Comparison of ENCODE assay signal across 14 cellular contexts in the genomic region with DNA sequence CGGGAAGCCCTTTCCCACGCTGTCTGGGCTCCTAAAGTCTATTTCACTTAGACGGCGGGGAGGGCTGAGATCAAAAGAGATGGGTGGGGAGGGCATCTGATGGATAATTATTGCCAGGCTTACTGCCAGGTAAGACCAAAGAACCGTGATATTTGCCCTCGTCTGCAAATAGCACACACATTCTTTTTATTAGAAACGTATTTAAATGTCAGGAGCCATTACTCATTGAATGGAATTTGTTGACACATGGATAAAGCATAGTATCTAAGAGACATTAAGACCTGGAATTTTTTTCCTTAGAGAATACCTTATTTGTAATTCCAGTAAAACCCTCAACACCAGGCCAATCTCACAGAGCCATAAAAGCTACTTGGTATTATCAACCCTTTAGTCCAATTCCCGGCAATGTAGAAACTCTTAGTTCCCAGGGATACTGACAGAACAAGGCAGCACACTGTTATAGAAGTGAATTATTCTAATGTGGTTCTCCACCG. TPM values are rescaled to one million over a fixed set of nuclear protein-coding genes. Genes with fewer than 3 reads are reported as not detected.
A peak's percentile ranks its signal among the peaks of the same experiment; 100 is the strongest.
DNase-seq lines count a peak whose midpoint lies in the region; ATAC-seq and TF ChIP-seq lines count a peak whose summit lies in the region.
"Had no signal": no experiment of that assay in that cellular context is flagged by ENCODE, and none has a peak within 500 bp of the region (broad histone marks: within the 10 kb centered on the region; RNA-seq: fewer than 3 reads in every experiment).

No MANE protein-coding gene starts in this region.

- H3K27me3 ChIP-seq in PC-9 (ENCODE audit: insufficient read depth, low read depth) = no peaks in the 10 kb centered on the region

- H3K36me3 ChIP-seq in PC-9 (ENCODE audit: low read depth) = no peaks in the 10 kb centered on the region

- no peak overlapping the region for H3K27ac ChIP-seq in PC-9

- H3K27me3 Mint-ChIP-seq in central memory CD8-positive, alpha-beta T cell = no peaks in the 10 kb centered on the region
- H3K27me3 Mint-ChIP-seq in T-cell = no peaks in the 10 kb centered on the region
- H3K27me3 Mint-ChIP-seq in stimulated activated naive CD8-positive, alpha-beta T cell treated with anti-CD3 and anti-CD28 coated beads, Interleukin-15, amount 100 ng/mL, for 72 hours = no peaks in the 10 kb centered on the region
- H3K27me3 Mint-ChIP-seq: stimulated activated memory B cell treated with anti-CD40 and anti-IgM and Interleukin-4, amounts not matched to agents 10 μg/mL and 1 μg/mL and 100 μg/mL, for 72 hours had no signal

- H3K9me3 Mint-ChIP-seq in central memory CD8-positive, alpha-beta T cell = no peaks in the 10 kb centered on the region
- no peaks in the 10 kb centered on the region for H3K9me3 Mint-ChIP-seq in T-cell
- no peaks in the 10 kb centered on the region for H3K9me3 Mint-ChIP-seq in stimulated activated naive CD8-positive, alpha-beta T cell treated with anti-CD3 and anti-CD28 coated beads, Interleukin-15, amount 100 ng/mL, for 72 hours
- H3K9me3 Mint-ChIP-seq: natural killer cell; stimulated activated memory B cell treated with anti-CD40 and anti-IgM and Interleukin-4, amounts not matched to agents 10 μg/mL and 1 μg/mL and 100 μg/mL, for 72 hours had no signal

- no peaks in the 10 kb centered on the region for H3F3A ChIP-seq in PC-9 (ENCODE audit: insufficient read depth, low read depth)

- CTCF ChIA-PET in T-cell (lab: Charles Lee) (no interaction called here), PC-9 (lab: Charles Lee) (no interaction called here)

- H4K20me1 ChIP-seq in PC-9 (ENCODE audit: insufficient read depth) = peaks cover 23% of the 10 kb centered on the region

- no peaks in the 10 kb centered on the region for H3K4me1 ChIP-seq in PC-9 (replicated peaks; ENCODE audit: insufficient read depth)

- intact Hi-C loops in PC-9 (cut with micrococcal nuclease; ENCODE audit: unreplicated experiment) = no loop called here

- no peak for TF ChIP-seq CTCF in omental fat pad (IDR thresholded peaks at IDR 0.05)
- TF ChIP-seq CTCF in PC-9 (conservative IDR thresholded peaks at IDR 0.05) = no peak

- H3K79me2 ChIP-seq in PC-9 (ENCODE audit: low read depth) = peaks cover 10% of the 10 kb centered on the region

- H3K27ac Mint-ChIP-seq in central memory CD8-positive, alpha-beta T cell (ENCODE audit: low read depth) = peak overlapping the region; percentile 69
- no peak overlapping the region for H3K27ac Mint-ChIP-seq in T-cell
- H3K27ac Mint-ChIP-seq in stimulated activated naive CD8-positive, alpha-beta T cell treated with anti-CD3 and anti-CD28 coated beads, Interleukin-15, amount 100 ng/mL, for 72 hours = peak overlapping the region in 1 of 2 donors; percentile 57
- H3K27ac Mint-ChIP-seq: natural killer cell; stimulated activated memory B cell treated with anti-CD40 and anti-IgM and Interleukin-4, amounts not matched to agents 10 μg/mL and 1 μg/mL and 100 μg/mL, for 72 hours had no signal

- H2AFZ ChIP-seq in PC-9 = no peak overlapping the region

- POLR2A ChIA-PET in T-cell (lab: Charles Lee) (no interaction called here), PC-9 (lab: Charles Lee; ENCODE audit: unreplicated experiment) (no interaction called here)

- no peak overlapping the region for H3K4me3 ChIP-seq in PC-9

- no TSS peak for BruUV-seq in PC-9 (replicated peaks; lab: Mats Ljungman, UMichigan)

- no peaks in the 10 kb centered on the region for H3K9me2 ChIP-seq in PC-9 (ENCODE audit: insufficient read depth)

- no peak overlapping the region for H3K4me2 ChIP-seq in PC-9

- no peaks in the 10 kb centered on the region for H3K9me3 ChIP-seq in PC-9 (ENCODE audit: insufficient read depth, low read depth)

- no peak overlapping the region for H3K4me3 Mint-ChIP-seq in central memory CD8-positive, alpha-beta T cell
- H3K4me3 Mint-ChIP-seq in T-cell = no peak overlapping the region
- H3K4me3 Mint-ChIP-seq in stimulated activated naive CD8-positive, alpha-beta T cell treated with anti-CD3 and anti-CD28 coated beads, Interleukin-15, amount 100 ng/mL, for 72 hours = no peak overlapping the region
- H3K4me3 Mint-ChIP-seq: natural killer cell; stimulated activated memory B cell treated with anti-CD40 and anti-IgM and Interleukin-4, amounts not matched to agents 10 μg/mL and 1 μg/mL and 100 μg/mL, for 72 hours had no signal

- peaks cover 40% of the 10 kb centered on the region for H3K36me3 Mint-ChIP-seq in central memory CD8-positive, alpha-beta T cell (ENCODE audit: insufficient read depth)
- H3K36me3 Mint-ChIP-seq in T-cell = peaks cover 68% of the 10 kb centered on the region

- peaks cover 7% of the 10 kb centered on the region for H3K4me1 Mint-ChIP-seq in central memory CD8-positive, alpha-beta T cell
- H3K4me1 Mint-ChIP-seq in T-cell = peaks cover 2 to 9% (median 4%) of the 10 kb centered on the region in 3 donors
- H3K4me1 Mint-ChIP-seq in stimulated activated naive CD8-positive, alpha-beta T cell treated with anti-CD3 and anti-CD28 coated beads, Interleukin-15, amount 100 ng/mL, for 72 hours = peaks cover 14% of the 10 kb centered on the region

- DNase-seq in COLO829 (ENCODE audit: low spot score) = peak; percentile 79
- peak; percentile 72 for DNase-seq in NCI-H146 (lab: John Stamatoyannopoulos, UW)
- DNase-seq in central memory CD8-positive, alpha-beta T cell (ENCODE audit: low spot score in 2 of 2) = no peak
- no peak for DNase-seq in omental fat pad (ENCODE audit: low spot score)
- DNase-seq in DMS 273 treated with DMSO at 0.1 percent for 48 hours (lab: John Stamatoyannopoulos, UW) = no peak
- no peak for DNase-seq in T-cell
- no peak for DNase-seq in PC-9
- DNase-seq in stimulated activated naive CD8-positive, alpha-beta T cell treated with anti-CD3 and anti-CD28 coated beads, Interleukin-15, amount 100 ng/mL, for 72 hours = no peak
- DNase-seq: DMS79, natural killer cell, NCI-H2227 treated with DMSO at 0.1 percent for 48 hours, Right ventricle myocardium superior had no signal

- ATAC-seq in central memory CD8-positive, alpha-beta T cell (replicated peaks; ENCODE audit: extremely low read depth, poor library complexity, severe bottlenecking) = no peak
- ATAC-seq in omental fat pad (ENCODE audit: low FRiP score) (peak; percentile 71), T-cell (replicated peaks in 1 of 4) (no peak)
- no peak for ATAC-seq in stimulated activated naive CD8-positive, alpha-beta T cell treated with anti-CD3 and anti-CD28 coated beads, Interleukin-15, amount 100 ng/mL, for 72 hours
- ATAC-seq: HepG2; natural killer cell; stimulated activated memory B cell treated with anti-CD40 and anti-IgM and Interleukin-4, amounts not matched to agents 10 μg/mL and 1 μg/mL and 100 μg/mL, for 72 hours had no signal

RNA-seq across cellular contexts. Expression of a gene that starts 10.7 kb away (rescaled TPM):
- total RNA-seq in omental fat pad (10 to 100 TPM; 17.3 to 48.5 (median 17.4) TPM), T-cell (10 to 100 TPM; 13.4 to 20.2 (median 18.9) TPM), PC-9 (2021) (11.0 TPM in 2 replicates)

RNA-seq across cellular contexts. Expression of a gene that starts 30.4 kb away (rescaled TPM):
- total RNA-seq in omental fat pad = 100 to 1,000 TPM in 1 of 4 donors, 10 to 100 TPM in 3; 41.1 to 108 (median 75.9) TPM
- 10 to 100 TPM in 4 of 5 donors, 1 to 10 TPM in 1; 9.7 to 22.1 (median 18.0) TPM for total RNA-seq in T-cell
- 3.0 and 3.1 TPM in 2 replicates for total RNA-seq in PC-9 (2021)

Comparison
In these comparisons a context has a peak if more than half of its experiments do, and no peak if none do; other contexts are left out.
1. DNase-seq: peak in COLO829 (single experiment) and NCI-H146 (single experiment); none in central memory CD8-positive, alpha-beta T cell (0 of 2), omental fat pad (single experiment), DMS 273 treated with DMSO at 0.1 percent for 48 hours (single experiment), T-cell (0 of 34), PC-9 (0 of 2) and stimulated activated naive CD8-positive, alpha-beta T cell treated with anti-CD3 and anti-CD28 coated beads, Interleukin-15, amount 100 ng/mL, for 72 hours (0 of 2).